ENCODE assay signal across 1 cellular context in genomic region chr2:216619411-216620393, GRCh38.
TF ChIP-seq lines count a peak whose summit lies in the region.

No MANE protein-coding gene starts in this region.

TF ChIP-seq in HepG2, 621 proteins besides CTCF, POLR2A, EP300 and RAD21 (continued from another document and continues in another):
- TF ChIP-seq, protein P1, sequence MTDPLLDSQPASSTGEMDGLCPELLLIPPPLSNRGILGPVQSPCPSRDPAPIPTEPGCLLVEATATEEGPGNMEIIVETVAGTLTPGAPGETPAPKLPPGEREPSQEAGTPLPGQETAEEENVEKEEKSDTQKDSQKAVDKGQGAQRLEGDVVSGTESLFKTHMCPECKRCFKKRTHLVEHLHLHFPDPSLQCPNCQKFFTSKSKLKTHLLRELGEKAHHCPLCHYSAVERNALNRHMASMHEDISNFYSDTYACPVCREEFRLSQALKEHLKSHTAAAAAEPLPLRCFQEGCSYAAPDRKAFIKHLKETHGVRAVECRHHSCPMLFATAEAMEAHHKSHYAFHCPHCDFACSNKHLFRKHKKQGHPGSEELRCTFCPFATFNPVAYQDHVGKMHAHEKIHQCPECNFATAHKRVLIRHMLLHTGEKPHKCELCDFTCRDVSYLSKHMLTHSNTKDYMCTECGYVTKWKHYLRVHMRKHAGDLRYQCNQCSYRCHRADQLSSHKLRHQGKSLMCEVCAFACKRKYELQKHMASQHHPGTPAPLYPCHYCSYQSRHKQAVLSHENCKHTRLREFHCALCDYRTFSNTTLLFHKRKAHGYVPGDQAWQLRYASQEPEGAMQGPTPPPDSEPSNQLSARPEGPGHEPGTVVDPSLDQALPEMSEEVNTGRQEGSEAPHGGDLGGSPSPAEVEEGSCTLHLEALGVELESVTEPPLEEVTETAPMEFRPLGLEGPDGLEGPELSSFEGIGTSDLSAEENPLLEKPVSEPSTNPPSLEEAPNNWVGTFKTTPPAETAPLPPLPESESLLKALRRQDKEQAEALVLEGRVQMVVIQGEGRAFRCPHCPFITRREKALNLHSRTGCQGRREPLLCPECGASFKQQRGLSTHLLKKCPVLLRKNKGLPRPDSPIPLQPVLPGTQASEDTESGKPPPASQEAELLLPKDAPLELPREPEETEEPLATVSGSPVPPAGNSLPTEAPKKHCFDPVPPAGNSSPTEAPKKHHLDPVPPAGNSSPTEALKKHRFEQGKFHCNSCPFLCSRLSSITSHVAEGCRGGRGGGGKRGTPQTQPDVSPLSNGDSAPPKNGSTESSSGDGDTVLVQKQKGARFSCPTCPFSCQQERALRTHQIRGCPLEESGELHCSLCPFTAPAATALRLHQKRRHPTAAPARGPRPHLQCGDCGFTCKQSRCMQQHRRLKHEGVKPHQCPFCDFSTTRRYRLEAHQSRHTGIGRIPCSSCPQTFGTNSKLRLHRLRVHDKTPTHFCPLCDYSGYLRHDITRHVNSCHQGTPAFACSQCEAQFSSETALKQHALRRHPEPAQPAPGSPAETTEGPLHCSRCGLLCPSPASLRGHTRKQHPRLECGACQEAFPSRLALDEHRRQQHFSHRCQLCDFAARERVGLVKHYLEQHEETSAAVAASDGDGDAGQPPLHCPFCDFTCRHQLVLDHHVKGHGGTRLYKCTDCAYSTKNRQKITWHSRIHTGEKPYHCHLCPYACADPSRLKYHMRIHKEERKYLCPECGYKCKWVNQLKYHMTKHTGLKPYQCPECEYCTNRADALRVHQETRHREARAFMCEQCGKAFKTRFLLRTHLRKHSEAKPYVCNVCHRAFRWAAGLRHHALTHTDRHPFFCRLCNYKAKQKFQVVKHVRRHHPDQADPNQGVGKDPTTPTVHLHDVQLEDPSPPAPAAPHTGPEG (CRISPR knock-in tag; IDR thresholded peaks at IDR 0.05): no peak
- no peak for TF ChIP-seq ZNF616 (CRISPR knock-in tag; IDR thresholded peaks at IDR 0.05; ENCODE audit: low read depth)
- no peak for TF ChIP-seq SMAD1 (CRISPR knock-in tag; IDR thresholded peaks at IDR 0.05; ENCODE audit: borderline replicate concordance, low read depth)
- no peak for TF ChIP-seq FOXC1 (CRISPR knock-in tag; IDR thresholded peaks at IDR 0.05; ENCODE audit: borderline replicate concordance)
- 0 out of 2 replicates have a peak, but pooled peaks have one; percentile 38 for TF ChIP-seq PAXIP1 (CRISPR knock-in tag; conservative IDR thresholded peaks at IDR 0.05)
- peak; percentile 71; the same call in 1 of the 2 replicates for TF ChIP-seq SOX5 (CRISPR knock-in tag; IDR thresholded peaks at IDR 0.05; ENCODE audit: borderline replicate concordance)
- TF ChIP-seq MAFG (CRISPR knock-in tag; IDR thresholded peaks at IDR 0.05): no peak
- TF ChIP-seq REPIN1 (CRISPR knock-in tag; IDR thresholded peaks at IDR 0.05; ENCODE audit: borderline replicate concordance, low read depth): no peak
- peak; percentile 70; the same call in 1 of the 2 replicates for TF ChIP-seq FOXK1 (CRISPR knock-in tag; IDR thresholded peaks at IDR 0.05; ENCODE audit: borderline replicate concordance, low read depth)
- TF ChIP-seq KAT7 (CRISPR knock-in tag; IDR thresholded peaks at IDR 0.05; ENCODE audit: borderline replicate concordance): no peak
- TF ChIP-seq SMARCE1 (IDR thresholded peaks at IDR 0.05; ENCODE audit: borderline replicate concordance): no peak
- TF ChIP-seq KDM5A (IDR thresholded peaks at IDR 0.05; ENCODE audit: borderline replicate concordance, low read length): no peak
- TF ChIP-seq SRSF1 (optimal IDR thresholded peaks at IDR 0.05; ENCODE audit: low read depth, low read length): no peak
- no peak for TF ChIP-seq HOXA3 (CRISPR knock-in tag; IDR thresholded peaks at IDR 0.05)
- no peak for TF ChIP-seq RFXANK (CRISPR knock-in tag; IDR thresholded peaks at IDR 0.05)
- no peak for TF ChIP-seq TBX3 (IDR thresholded peaks at IDR 0.05; ENCODE audit: borderline replicate concordance)
- TF ChIP-seq, protein P2, sequence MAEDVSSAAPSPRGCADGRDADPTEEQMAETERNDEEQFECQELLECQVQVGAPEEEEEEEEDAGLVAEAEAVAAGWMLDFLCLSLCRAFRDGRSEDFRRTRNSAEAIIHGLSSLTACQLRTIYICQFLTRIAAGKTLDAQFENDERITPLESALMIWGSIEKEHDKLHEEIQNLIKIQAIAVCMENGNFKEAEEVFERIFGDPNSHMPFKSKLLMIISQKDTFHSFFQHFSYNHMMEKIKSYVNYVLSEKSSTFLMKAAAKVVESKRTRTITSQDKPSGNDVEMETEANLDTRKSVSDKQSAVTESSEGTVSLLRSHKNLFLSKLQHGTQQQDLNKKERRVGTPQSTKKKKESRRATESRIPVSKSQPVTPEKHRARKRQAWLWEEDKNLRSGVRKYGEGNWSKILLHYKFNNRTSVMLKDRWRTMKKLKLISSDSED (CRISPR knock-in tag; IDR thresholded peaks at IDR 0.05): no peak
- TF ChIP-seq ZNF660 (CRISPR knock-in tag; IDR thresholded peaks at IDR 0.05; ENCODE audit: borderline replicate concordance, low read depth): no peak
- TF ChIP-seq FOXJ3 (CRISPR knock-in tag; IDR thresholded peaks at IDR 0.05; ENCODE audit: borderline replicate concordance): no peak
- TF ChIP-seq, protein P3, sequence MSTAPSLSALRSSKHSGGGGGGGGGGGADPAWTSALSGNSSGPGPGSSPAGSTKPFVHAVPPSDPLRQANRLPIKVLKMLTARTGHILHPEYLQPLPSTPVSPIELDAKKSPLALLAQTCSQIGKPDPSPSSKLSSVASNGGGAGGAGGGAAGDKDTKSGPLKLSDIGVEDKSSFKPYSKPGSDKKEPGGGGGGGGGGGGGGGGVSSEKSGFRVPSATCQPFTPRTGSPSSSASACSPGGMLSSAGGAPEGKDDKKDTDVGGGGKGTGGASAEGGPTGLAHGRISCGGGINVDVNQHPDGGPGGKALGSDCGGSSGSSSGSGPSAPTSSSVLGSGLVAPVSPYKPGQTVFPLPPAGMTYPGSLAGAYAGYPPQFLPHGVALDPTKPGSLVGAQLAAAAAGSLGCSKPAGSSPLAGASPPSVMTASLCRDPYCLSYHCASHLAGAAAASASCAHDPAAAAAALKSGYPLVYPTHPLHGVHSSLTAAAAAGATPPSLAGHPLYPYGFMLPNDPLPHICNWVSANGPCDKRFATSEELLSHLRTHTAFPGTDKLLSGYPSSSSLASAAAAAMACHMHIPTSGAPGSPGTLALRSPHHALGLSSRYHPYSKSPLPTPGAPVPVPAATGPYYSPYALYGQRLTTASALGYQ (CRISPR knock-in tag; IDR thresholded peaks at IDR 0.05): no peak; the same call in 1 of the 2 replicates
- no peak for TF ChIP-seq STAT5B (CRISPR knock-in tag; IDR thresholded peaks at IDR 0.05)
- no peak for TF ChIP-seq ZFP90 (CRISPR knock-in tag; IDR thresholded peaks at IDR 0.05; ENCODE audit: borderline replicate concordance)
- TF ChIP-seq, protein P4, sequence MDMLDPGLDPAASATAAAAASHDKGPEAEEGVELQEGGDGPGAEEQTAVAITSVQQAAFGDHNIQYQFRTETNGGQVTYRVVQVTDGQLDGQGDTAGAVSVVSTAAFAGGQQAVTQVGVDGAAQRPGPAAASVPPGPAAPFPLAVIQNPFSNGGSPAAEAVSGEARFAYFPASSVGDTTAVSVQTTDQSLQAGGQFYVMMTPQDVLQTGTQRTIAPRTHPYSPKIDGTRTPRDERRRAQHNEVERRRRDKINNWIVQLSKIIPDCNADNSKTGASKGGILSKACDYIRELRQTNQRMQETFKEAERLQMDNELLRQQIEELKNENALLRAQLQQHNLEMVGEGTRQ (IDR thresholded peaks at IDR 0.05; ENCODE audit: low read depth, low read length): no peak
- TF ChIP-seq, protein P4 (CRISPR knock-in tag; IDR thresholded peaks at IDR 0.05; ENCODE audit: borderline replicate concordance): no peak
- no peak for TF ChIP-seq CENPX (CRISPR knock-in tag; IDR thresholded peaks at IDR 0.05)
- TF ChIP-seq PHF21A (CRISPR knock-in tag; IDR thresholded peaks at IDR 0.05): peak; percentile 47; the same call in 1 of the 2 replicates
- no peak for TF ChIP-seq KDM5B (CRISPR knock-in tag; IDR thresholded peaks at IDR 0.05; ENCODE audit: borderline replicate concordance)
- no peak for TF ChIP-seq ZNF432 (CRISPR knock-in tag; IDR thresholded peaks at IDR 0.05; ENCODE audit: borderline replicate concordance)
- no peak for TF ChIP-seq ELF3 (CRISPR knock-in tag; IDR thresholded peaks at IDR 0.05)
- no peak for TF ChIP-seq HNRNPL (IDR thresholded peaks at IDR 0.05; ENCODE audit: low read depth, low read length)
- TF ChIP-seq, protein P5, sequence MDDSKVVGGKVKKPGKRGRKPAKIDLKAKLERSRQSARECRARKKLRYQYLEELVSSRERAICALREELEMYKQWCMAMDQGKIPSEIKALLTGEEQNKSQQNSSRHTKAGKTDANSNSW (CRISPR knock-in tag; IDR thresholded peaks at IDR 0.05; ENCODE audit: borderline replicate concordance): no peak
- TF ChIP-seq TCF7L2 (IDR thresholded peaks at IDR 0.05; ENCODE audit: low read depth, low read length): no peak
- no peak for TF ChIP-seq MAF1 (CRISPR knock-in tag; IDR thresholded peaks at IDR 0.05; ENCODE audit: borderline replicate concordance)
- TF ChIP-seq ZNF230 (CRISPR knock-in tag; IDR thresholded peaks at IDR 0.05): no peak
- no peak for TF ChIP-seq ARID4A (CRISPR knock-in tag; IDR thresholded peaks at IDR 0.05; ENCODE audit: borderline replicate concordance)
- no peak for TF ChIP-seq ATAD3A (CRISPR knock-in tag; IDR thresholded peaks at IDR 0.05)
- TF ChIP-seq, protein P6, sequence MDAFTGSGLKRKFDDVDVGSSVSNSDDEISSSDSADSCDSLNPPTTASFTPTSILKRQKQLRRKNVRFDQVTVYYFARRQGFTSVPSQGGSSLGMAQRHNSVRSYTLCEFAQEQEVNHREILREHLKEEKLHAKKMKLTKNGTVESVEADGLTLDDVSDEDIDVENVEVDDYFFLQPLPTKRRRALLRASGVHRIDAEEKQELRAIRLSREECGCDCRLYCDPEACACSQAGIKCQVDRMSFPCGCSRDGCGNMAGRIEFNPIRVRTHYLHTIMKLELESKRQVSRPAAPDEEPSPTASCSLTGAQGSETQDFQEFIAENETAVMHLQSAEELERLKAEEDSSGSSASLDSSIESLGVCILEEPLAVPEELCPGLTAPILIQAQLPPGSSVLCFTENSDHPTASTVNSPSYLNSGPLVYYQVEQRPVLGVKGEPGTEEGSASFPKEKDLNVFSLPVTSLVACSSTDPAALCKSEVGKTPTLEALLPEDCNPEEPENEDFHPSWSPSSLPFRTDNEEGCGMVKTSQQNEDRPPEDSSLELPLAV (CRISPR knock-in tag; conservative IDR thresholded peaks at IDR 0.05; ENCODE audit: low read depth): no peak
- TF ChIP-seq MIXL1 (CRISPR knock-in tag; IDR thresholded peaks at IDR 0.05): no peak
- TF ChIP-seq, protein P7, sequence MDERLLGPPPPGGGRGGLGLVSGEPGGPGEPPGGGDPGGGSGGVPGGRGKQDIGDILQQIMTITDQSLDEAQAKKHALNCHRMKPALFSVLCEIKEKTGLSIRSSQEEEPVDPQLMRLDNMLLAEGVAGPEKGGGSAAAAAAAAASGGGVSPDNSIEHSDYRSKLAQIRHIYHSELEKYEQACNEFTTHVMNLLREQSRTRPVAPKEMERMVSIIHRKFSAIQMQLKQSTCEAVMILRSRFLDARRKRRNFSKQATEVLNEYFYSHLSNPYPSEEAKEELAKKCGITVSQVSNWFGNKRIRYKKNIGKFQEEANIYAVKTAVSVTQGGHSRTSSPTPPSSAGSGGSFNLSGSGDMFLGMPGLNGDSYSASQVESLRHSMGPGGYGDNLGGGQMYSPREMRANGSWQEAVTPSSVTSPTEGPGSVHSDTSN (CRISPR knock-in tag; IDR thresholded peaks at IDR 0.05): no peak
